Comparison of ENCODE assay signal across 22 cellular contexts in genomic region chrX:100872161-100872560, GRCh38. TPM values are rescaled to one million over a fixed set of nuclear protein-coding genes. Genes with fewer than 3 reads are reported as not detected.
"Had no signal": no experiment of that assay in that cellular context is flagged by ENCODE, and none has a peak within 500 bp of the region (broad histone marks: within the 10 kb centered on the region; RNA-seq: fewer than 3 reads in every experiment).

No MANE protein-coding gene starts in this region.

- H3K36me3 ChIP-seq: adrenal gland, esophagus squamous epithelium had no signal

- FAIRE-seq: keratinocyte had no signal

- H3K79me2 ChIP-seq: parathyroid adenoma had no signal

- H2AFZ ChIP-seq: parathyroid adenoma had no signal

- H3K36me3 Mint-ChIP-seq: activated naive CD4-positive, alpha-beta T cell treated with anti-CD3 and anti-CD28 coated beads, Interleukin-2, amount 50 U/mL, for 72 hours had no signal

- H3K27ac ChIP-seq: adrenal gland, esophagus squamous epithelium, parathyroid adenoma had no signal

- H3K4me3 ChIP-seq: adrenal gland, esophagus squamous epithelium, lung had no signal

- DNase-seq: activated CD4-positive, alpha-beta T cell treated with anti-CD3 and anti-CD28 coated beads, Interleukin-2, amount 50 U/mL, for 4 hours; activated gamma-delta T cell treated with Interleukin-2 at 50 U/mL for 16 hours; adrenal gland; central memory CD4-positive, alpha-beta T cell; cortex of kidney; effector CD4-positive, alpha-beta T cell; esophagus squamous epithelium; foreskin melanocyte; glutamatergic neuron; stimulated activated CD4-positive, alpha-beta T cell treated with anti-CD3 and anti-CD28 coated beads, Interleukin-12 subunit alpha, Interleukin-12 subunit beta, amount 100 ng/mL, for 4 hours; stimulated activated CD4-positive, alpha-beta T cell treated with anti-CD3 and anti-CD28 coated beads, Interleukin-1b, Interleukin-23, amount 100 ng/mL, for 48 hours; stimulated activated CD8-positive, alpha-beta memory T cell treated with anti-CD3 and anti-CD28 coated beads, Interleukin-4, amount 100 ng/mL, for 48 hours; stimulated activated naive CD4-positive, alpha-beta T cell had no signal

- H3K4me1 ChIP-seq: adrenal gland, esophagus squamous epithelium, parathyroid adenoma had no signal

- H3K4me3 Mint-ChIP-seq: nephron; T-helper 1 cell treated with Interleukin-12 subunit alpha and Interleukin-12 subunit beta and Interleukin-4 antibody, amounts not matched to agents 30 μg/mL and 1 μg/mL, for 36 hours had no signal

- H3K9me3 Mint-ChIP-seq: activated naive CD4-positive, alpha-beta T cell treated with anti-CD3 and anti-CD28 coated beads, Interleukin-2, amount 50 U/mL, for 72 hours; T-helper 1 cell treated with Interleukin-12 subunit alpha and Interleukin-12 subunit beta and Interleukin-4 antibody, amounts not matched to agents 30 μg/mL and 1 μg/mL, for 36 hours had no signal

- H3K9me3 ChIP-seq: adrenal gland, esophagus squamous epithelium had no signal

- H3K9ac ChIP-seq: parathyroid adenoma had no signal

- H3K27ac Mint-ChIP-seq: activated naive CD4-positive, alpha-beta T cell treated with anti-CD3 and anti-CD28 coated beads, Interleukin-2, amount 50 U/mL, for 72 hours; nephron; T-helper 1 cell treated with Interleukin-12 subunit alpha and Interleukin-12 subunit beta and Interleukin-4 antibody, amounts not matched to agents 30 μg/mL and 1 μg/mL, for 36 hours had no signal

- H3K4me1 Mint-ChIP-seq: nephron had no signal

RNA-seq across cellular contexts. Expression of gene NOX1, which starts 2.0 kb away (rescaled TPM):
- total RNA-seq: activated CD8-positive, alpha-beta memory T cell treated with anti-CD3 and anti-CD28 coated beads for 36 hours; activated naive CD4-positive, alpha-beta T cell treated with anti-CD3 and anti-CD28 coated beads, Interleukin-2, amount 50 U/mL, for 72 hours; adrenal gland; endothelial cell of umbilical vein; esophagus squamous epithelium; renal cortical epithelial cell had no signal
- polyA plus RNA-seq: endothelial cell of umbilical vein, keratinocyte had no signal
